ENCODE assay signal across 23 cellular contexts in the genomic region with DNA sequence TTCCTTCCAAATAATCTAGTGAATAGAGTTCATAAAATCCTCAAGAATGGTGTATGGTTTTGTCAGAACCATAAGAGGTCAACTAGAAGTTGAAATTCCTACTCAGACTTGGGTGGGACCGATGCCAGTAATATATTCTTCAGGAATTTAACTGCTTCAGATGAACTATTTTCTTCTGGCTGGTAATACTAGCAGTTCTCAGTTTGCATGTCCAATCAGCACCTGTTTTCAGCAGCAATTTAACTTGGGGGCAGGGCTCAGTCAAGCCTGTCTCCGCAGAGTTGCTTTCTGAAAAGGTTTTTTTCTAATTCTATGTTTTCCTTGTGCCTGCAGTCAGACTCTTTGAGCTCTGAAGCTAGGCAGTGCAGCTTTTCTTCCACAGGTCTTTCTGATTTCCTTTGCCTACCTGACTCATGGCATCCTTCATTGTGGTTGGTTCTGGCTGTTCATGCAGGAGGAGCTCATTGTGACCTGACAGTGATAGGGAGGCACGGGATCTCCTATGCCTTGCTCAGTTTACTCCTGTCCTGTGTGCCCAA. TPM values are rescaled to one million over a fixed set of nuclear protein-coding genes. Genes with fewer than 3 reads are reported as not detected.
DNase-seq lines count a peak whose midpoint lies in the region; FAIRE-seq and TF ChIP-seq lines count a peak whose summit lies in the region.
"Had no signal": no experiment of that assay in that cellular context is flagged by ENCODE, and none has a peak within 500 bp of the region (broad histone marks: within the 10 kb centered on the region; RNA-seq: fewer than 3 reads in every experiment).

No MANE protein-coding gene starts in this region.

- no peaks in the 10 kb centered on the region for H3K36me3 ChIP-seq in OCI-LY1 (ENCODE audit: insufficient read depth, low read length)
- H3K36me3 ChIP-seq in hepatocyte (replicated peaks; ENCODE audit: insufficient read depth, low read depth): no peaks in the 10 kb centered on the region
- no peaks in the 10 kb centered on the region for H3K36me3 ChIP-seq in parathyroid adenoma (ENCODE audit: control insufficient read depth, insufficient read depth, low read length)
- H3K36me3 ChIP-seq: ovary had no signal

- no peak for TF ChIP-seq CTCF in OCI-LY1 (IDR thresholded peaks at IDR 0.05; ENCODE audit: low read length)
- TF ChIP-seq CTCF in hepatocyte (IDR thresholded peaks at IDR 0.05; ENCODE audit: poor library complexity): no peak
- no peak for TF ChIP-seq CTCF in parathyroid adenoma (IDR thresholded peaks at IDR 0.05)

- H3K4me2 ChIP-seq in OCI-LY1 (ENCODE audit: low read length) (no peak overlapping the region), hepatocyte (peak overlapping the region; percentile 42), parathyroid adenoma (ENCODE audit: low read length) (no peak overlapping the region)

- H4K20me1 ChIP-seq in OCI-LY1 (ENCODE audit: insufficient read depth, low read length): no peaks in the 10 kb centered on the region
- H4K20me1 ChIP-seq in hepatocyte (ENCODE audit: insufficient read depth, poor library complexity, severe bottlenecking): no peaks in the 10 kb centered on the region

- peak overlapping the region; percentile 53 for H3K27ac ChIP-seq in OCI-LY1 (ENCODE audit: low read depth, low read length, poor library complexity, severe bottlenecking)
- H3K27ac ChIP-seq in hepatocyte: peak overlapping the region; percentile 69
- peak overlapping the region; percentile 36 for H3K27ac ChIP-seq in parathyroid adenoma
- H3K27ac ChIP-seq: HL-60, ovary, skin epidermis, VCaP had no signal

- 40% methylated on average over 3 of the region's 3 CpGs for WGBS in hepatocyte (ENCODE audit: low lambda C conversion rate, missing lambda C conversion rate)

- no peaks in the 10 kb centered on the region for H3F3A ChIP-seq in OCI-LY1 (ENCODE audit: insufficient read depth, low read length)

- H3K9me3 ChIP-seq in OCI-LY1 (ENCODE audit: low read length): no peaks in the 10 kb centered on the region
- H3K9me3 ChIP-seq in hepatocyte (ENCODE audit: low read depth): no peaks in the 10 kb centered on the region
- H3K9me3 ChIP-seq in parathyroid adenoma (ENCODE audit: control insufficient read depth, low read length): no peaks in the 10 kb centered on the region
- H3K9me3 ChIP-seq: ovary had no signal

- no peaks in the 10 kb centered on the region for H3K9me2 ChIP-seq in OCI-LY1 (ENCODE audit: low read depth, low read length)
- no peaks in the 10 kb centered on the region for H3K9me2 ChIP-seq in hepatocyte (replicated peaks; ENCODE audit: insufficient read depth)

- H3K27me3 ChIP-seq in OCI-LY1 (ENCODE audit: insufficient read depth, low read length): no peaks in the 10 kb centered on the region
- no peaks in the 10 kb centered on the region for H3K27me3 ChIP-seq in hepatocyte
- no peaks in the 10 kb centered on the region for H3K27me3 ChIP-seq in parathyroid adenoma (ENCODE audit: control insufficient read depth, insufficient read depth, low read length)
- H3K27me3 ChIP-seq: ovary had no signal

- DNase-seq in GM19239 (ENCODE audit: insufficient read length, low spot score): no peak
- peak; percentile 24 for DNase-seq in hepatocyte (ENCODE audit: low spot score)
- no peak for DNase-seq in NCI-H146 treated with DMSO at 0.1 percent for 48 hours (lab: John Stamatoyannopoulos, UW; ENCODE audit: unreplicated experiment)
- no peak for DNase-seq in NCI-H146 (lab: John Stamatoyannopoulos, UW)
- no peak for DNase-seq in NCI-H510A (lab: John Stamatoyannopoulos, UW)
- DNase-seq: activated CD4-positive, alpha-beta T cell treated with anti-CD3 and anti-CD28 coated beads, Interleukin-2, amount 50 U/mL, for 4 hours; activated naive CD4-positive, alpha-beta T cell treated with anti-CD3 and anti-CD28 coated beads, Interleukin-2, amount 50 U/mL, for 16 hours; activated T-cell treated with anti-CD3 and anti-CD28 coated beads, Interleukin-2, amount 50 U/mL, for 1 hour; AML-193; COR-L47; hippocampal formation; KBM-7; NCI-H1092 treated with DMSO at 0.1 percent for 48 hours; NCI-H446; ovary; SHP77; stimulated activated CD4-positive, alpha-beta T cell treated with anti-CD3 and anti-CD28 coated beads, Interleukin-4, amount 100 ng/mL, for 24 hours; T-helper 1 cell had no signal

- H3K4me3 ChIP-seq in OCI-LY1 (ENCODE audit: low read depth, low read length, poor library complexity, severe bottlenecking) (no peak overlapping the region), hepatocyte (no peak overlapping the region), parathyroid adenoma (ENCODE audit: low read depth, low read length) (no peak overlapping the region)
- H3K4me3 ChIP-seq: ovary, skin epidermis had no signal

- peak; percentile 21 for FAIRE-seq in GM19239 (lab: Jason Lieb, UNC)

- H3K9ac ChIP-seq in OCI-LY1 (ENCODE audit: low read length) (no peak overlapping the region), parathyroid adenoma (no peak overlapping the region)

- peaks cover 11% of the 10 kb centered on the region for H3K4me1 ChIP-seq in OCI-LY1 (ENCODE audit: insufficient read depth, low read length, severe bottlenecking)
- peaks cover 5% of the 10 kb centered on the region for H3K4me1 ChIP-seq in hepatocyte (ENCODE audit: insufficient read depth)
- no peaks in the 10 kb centered on the region for H3K4me1 ChIP-seq in parathyroid adenoma

- no peak overlapping the region for H2AFZ ChIP-seq in OCI-LY1 (ENCODE audit: low read length)
- H2AFZ ChIP-seq in hepatocyte: no peak overlapping the region
- H2AFZ ChIP-seq in parathyroid adenoma: peak overlapping the region; percentile 68

- H3K79me2 ChIP-seq in OCI-LY1 (ENCODE audit: insufficient read depth, low read length) (no peaks in the 10 kb centered on the region), hepatocyte (no peaks in the 10 kb centered on the region), parathyroid adenoma (no peaks in the 10 kb centered on the region)

RNA-seq across cellular contexts. Expression of a gene that starts 17.3 kb away (rescaled TPM):
- 51.5 and 53.6 TPM in 2 replicates for total RNA-seq in hepatocyte
- 35.1 and 40.5 TPM in 2 replicates for polyA plus RNA-seq in hepatocyte
